12 cellular contexts compared by ENCODE assay signal in genomic region chr16:74169687-74170522, GRCh38.
DNase-seq lines count a peak whose midpoint lies in the region; ATAC-seq and TF ChIP-seq lines count a peak whose summit lies in the region.
"Had no signal": no experiment of that assay in that cellular context is flagged by ENCODE, and none has a peak within 500 bp of the region (broad histone marks: within the 10 kb centered on the region; RNA-seq: fewer than 3 reads in every experiment).

No MANE protein-coding gene starts in this region.

- no peak for TF ChIP-seq CTCF in AG10803 (conservative IDR thresholded peaks at IDR 0.05; ENCODE audit: low read length)
- no peak for TF ChIP-seq CTCF in fibroblast of lung (conservative IDR thresholded peaks at IDR 0.05 in 1 of 2, IDR thresholded peaks at IDR 0.05 in 1 of 2; ENCODE audit: low read depth in 1 of 2, low read length in 2 of 2)
- no peak for TF ChIP-seq CTCF in parathyroid adenoma (IDR thresholded peaks at IDR 0.05)

- peak overlapping the region; percentile 64 for H3K4me2 ChIP-seq in fibroblast of lung (ENCODE audit: extremely low read depth, insufficient read depth, low read length)
- peak overlapping the region; percentile 82 for H3K4me2 ChIP-seq in parathyroid adenoma (ENCODE audit: low read length)

- peak overlapping the region; percentile 31 for H3K4me3 ChIP-seq in AG10803 (ENCODE audit: low read length)
- peak overlapping the region; percentile 6 to 39 (median 30) for H3K4me3 ChIP-seq in fibroblast of lung (replicated peaks in 1 of 4; ENCODE audit: control extremely low read depth in 1 of 4, insufficient read depth in 1 of 4, low read depth in 3 of 4, low read length in 4 of 4)
- peak overlapping the region; percentile 28 for H3K4me3 ChIP-seq in parathyroid adenoma (ENCODE audit: low read depth, low read length)
- H3K4me3 ChIP-seq: BLaER1 treated with 17β-estradiol and CSF1 and Interleukin-3, amounts not matched to agents 10 nM and 100 nM had no signal

- no peak for ATAC-seq in GM18861 (IDR thresholded peaks at IDR 0.05; ENCODE audit: unreplicated experiment)
- ATAC-seq in GM18909 (IDR thresholded peaks at IDR 0.05; ENCODE audit: poor library complexity, unreplicated experiment), result no peak
- no peak for ATAC-seq in GM19397 (IDR thresholded peaks at IDR 0.05; ENCODE audit: unreplicated experiment)

- H3K79me2 ChIP-seq in fibroblast of lung (ENCODE audit: control insufficient read depth, insufficient read depth, low read length) (no peaks in the 10 kb centered on the region), parathyroid adenoma (no peaks in the 10 kb centered on the region)

- H3K4me1 ChIP-seq in fibroblast of lung (ENCODE audit: control insufficient read depth, extremely low read depth, insufficient read depth, low read length), result no peaks in the 10 kb centered on the region
- no peaks in the 10 kb centered on the region for H3K4me1 ChIP-seq in parathyroid adenoma

- no peak overlapping the region for H3K9ac ChIP-seq in fibroblast of lung (ENCODE audit: insufficient read depth, low read length)
- H3K9ac ChIP-seq in parathyroid adenoma, result no peak overlapping the region
- H3K9ac ChIP-seq: BLaER1 treated with 17β-estradiol and CSF1 and Interleukin-3, amounts not matched to agents 10 nM and 100 nM had no signal

- H3K9me3 ChIP-seq in fibroblast of lung (ENCODE audit: control insufficient read depth, insufficient read depth, low read depth, low read length), result no peaks in the 10 kb centered on the region
- no peaks in the 10 kb centered on the region for H3K9me3 ChIP-seq in parathyroid adenoma (ENCODE audit: control insufficient read depth, low read length)
- H3K9me3 ChIP-seq: BLaER1 treated with 17β-estradiol and CSF1 and Interleukin-3, amounts not matched to agents 10 nM and 100 nM had no signal

- no peaks in the 10 kb centered on the region for H4K20me1 ChIP-seq in fibroblast of lung (ENCODE audit: control insufficient read depth, extremely low read depth, insufficient read depth, low read length)
- H4K20me1 ChIP-seq: BLaER1 treated with 17β-estradiol and CSF1 and Interleukin-3, amounts not matched to agents 10 nM and 100 nM had no signal

- H3K27ac ChIP-seq in fibroblast of lung (ENCODE audit: insufficient read depth, low read length) (peak overlapping the region; percentile 34), parathyroid adenoma (no peak overlapping the region)
- H3K27ac ChIP-seq: BLaER1 treated with 17β-estradiol and CSF1 and Interleukin-3, amounts not matched to agents 10 nM and 100 nM had no signal

- DNase-seq in AG10803 (ENCODE audit: low read depth), result peak; percentile 0
- DNase-seq in M059J (ENCODE audit: low read depth), result peak; percentile 7
- DNase-seq in fibroblast of lung (ENCODE audit: low read depth in 2 of 2), result peak in 1 of 2 donors; percentile 97
- DNase-seq in amniotic stem cell (lab: John Stamatoyannopoulos, UW), result no peak
- DNase-seq: activated B cell treated with CpG ODN at 0.5 μM for 24 hours; activated naive CD4-positive, alpha-beta T cell treated with Interleukin-2 at 50 U/mL for 16 hours; NCI-H1436 treated with DMSO at 0.1 percent for 48 hours had no signal

- H2AFZ ChIP-seq in fibroblast of lung (ENCODE audit: low read length), result peak overlapping the region; percentile 63
- H2AFZ ChIP-seq in parathyroid adenoma, result no peak overlapping the region

- no peaks in the 10 kb centered on the region for H3K36me3 ChIP-seq in fibroblast of lung (ENCODE audit: control insufficient read depth, insufficient read depth, low read length)
- H3K36me3 ChIP-seq in parathyroid adenoma (ENCODE audit: control insufficient read depth, insufficient read depth, low read length), result no peaks in the 10 kb centered on the region
- H3K36me3 ChIP-seq: BLaER1 treated with 17β-estradiol and CSF1 and Interleukin-3, amounts not matched to agents 10 nM and 100 nM had no signal

- no peaks in the 10 kb centered on the region for H3K27me3 ChIP-seq in fibroblast of lung (ENCODE audit: control insufficient read depth, insufficient read depth, low read length)
- no peaks in the 10 kb centered on the region for H3K27me3 ChIP-seq in parathyroid adenoma (ENCODE audit: control insufficient read depth, insufficient read depth, low read length)
- H3K27me3 ChIP-seq: BLaER1 treated with 17β-estradiol and CSF1 and Interleukin-3, amounts not matched to agents 10 nM and 100 nM had no signal
